In genomic region chrX:14873676-14874049, GRCh38 we compare ENCODE assay signal across 8 cellular contexts. TPM values are rescaled to one million over a fixed set of nuclear protein-coding genes. Genes with fewer than 3 reads are reported as not detected.
DNase-seq lines count a peak whose midpoint lies in the region; ATAC-seq, FAIRE-seq and TF ChIP-seq lines count a peak whose summit lies in the region.

No MANE protein-coding gene starts in this region.

- H3K9me3 ChIP-seq in HUES48 (ENCODE audit: control insufficient read depth, insufficient read depth, low read length) (no peaks in the 10 kb centered on the region), mucosa of rectum (ENCODE audit: control insufficient read depth in 2 of 2, low read length in 2 of 2) (no peaks in the 10 kb centered on the region)

- no peaks in the 10 kb centered on the region for H3K4me1 ChIP-seq in HUES48 (ENCODE audit: control insufficient read depth, insufficient read depth, low read length)
- H3K4me1 ChIP-seq in mucosa of rectum (ENCODE audit: control insufficient read depth in 2 of 2, insufficient read depth in 2 of 2, low read length in 2 of 2), result peaks cover 0 to 6% of the 10 kb centered on the region in 2 donors

- H3K4me3 ChIP-seq in HUES48 (ENCODE audit: low read depth, low read length) (peak overlapping the region; percentile 80), bronchial epithelial cell (ENCODE audit: low read depth, low read length) (peak overlapping the region; percentile 78), mucosa of rectum (ENCODE audit: low read length in 2 of 2) (peak overlapping the region; percentile 81 to 83)

- no peak for TF ChIP-seq CTCF in bronchial epithelial cell (IDR thresholded peaks at IDR 0.05; ENCODE audit: insufficient read depth, low read length, severe bottlenecking)

- H3K27me3 ChIP-seq in HUES48 (ENCODE audit: control insufficient read depth, insufficient read depth, low read length) (no peaks in the 10 kb centered on the region), bronchial epithelial cell (ENCODE audit: control insufficient read depth, insufficient read depth, low read length) (no peaks in the 10 kb centered on the region), mucosa of rectum (ENCODE audit: control insufficient read depth in 2 of 2, insufficient read depth in 2 of 2, low read length in 2 of 2) (no peaks in the 10 kb centered on the region)

- DNase-seq in A172 (ENCODE audit: low spot score) (peak; percentile 5), bronchial epithelial cell (ENCODE audit: low read depth) (no peak)
- DNase-seq in stimulated activated CD4-positive, alpha-beta T cell treated with anti-CD3 and anti-CD28 coated beads, Interleukin-4, amount 100 ng/mL, for 24 hours, result no peak

- FAIRE-seq in bronchial epithelial cell (lab: Jason Lieb, UNC), result no peak

- H3K27ac ChIP-seq in HUES48 (ENCODE audit: low read depth, low read length) (peak overlapping the region; percentile 33), mucosa of rectum (ENCODE audit: low read depth in 2 of 2, low read length in 2 of 2) (peak overlapping the region; percentile 73 to 74)

- H3K36me3 ChIP-seq in HUES48 (ENCODE audit: control insufficient read depth, insufficient read depth, low read length), result peaks cover 2% of the 10 kb centered on the region; the same call in 1 of the 2 replicates
- H3K36me3 ChIP-seq in bronchial epithelial cell (ENCODE audit: control insufficient read depth, insufficient read depth, low read length), result no peaks in the 10 kb centered on the region
- no peaks in the 10 kb centered on the region for H3K36me3 ChIP-seq in mucosa of rectum (ENCODE audit: control insufficient read depth in 2 of 2, insufficient read depth in 2 of 2, low read length in 2 of 2)

- H3K9ac ChIP-seq in HUES48 (ENCODE audit: low read depth, low read length), result peak overlapping the region; percentile 68
- peak overlapping the region; percentile 66 to 69 for H3K9ac ChIP-seq in mucosa of rectum (ENCODE audit: low read depth in 1 of 2, low read length in 2 of 2)

- no peak for ATAC-seq in GM19463 (IDR thresholded peaks at IDR 0.05; ENCODE audit: unreplicated experiment)
- no peak for ATAC-seq in HG03342 (IDR thresholded peaks at IDR 0.05; ENCODE audit: unreplicated experiment)
- no peak for ATAC-seq in GM18858 (IDR thresholded peaks at IDR 0.05; ENCODE audit: unreplicated experiment)

RNA-seq across cellular contexts. Expression of gene MOSPD2, which starts 0.4 kb away (rescaled TPM):
- 26.9 and 32.4 TPM in 2 replicates for total RNA-seq in A172 (2014; rRNA removed; shearing (Covaris generic))
- total RNA-seq in bronchial epithelial cell, result 8.2 and 8.7 TPM in 2 replicates

RNA-seq across cellular contexts. Expression of gene FANCB, which starts 0.8 kb away (rescaled TPM):
- total RNA-seq in A172 (2014; rRNA removed; shearing (Covaris generic)), result 15.2 TPM in 2 replicates
- 1.2 and 1.8 TPM in 2 replicates for total RNA-seq in bronchial epithelial cell
